Comparison of ENCODE assay signal across 2 cellular contexts in the genomic region with DNA sequence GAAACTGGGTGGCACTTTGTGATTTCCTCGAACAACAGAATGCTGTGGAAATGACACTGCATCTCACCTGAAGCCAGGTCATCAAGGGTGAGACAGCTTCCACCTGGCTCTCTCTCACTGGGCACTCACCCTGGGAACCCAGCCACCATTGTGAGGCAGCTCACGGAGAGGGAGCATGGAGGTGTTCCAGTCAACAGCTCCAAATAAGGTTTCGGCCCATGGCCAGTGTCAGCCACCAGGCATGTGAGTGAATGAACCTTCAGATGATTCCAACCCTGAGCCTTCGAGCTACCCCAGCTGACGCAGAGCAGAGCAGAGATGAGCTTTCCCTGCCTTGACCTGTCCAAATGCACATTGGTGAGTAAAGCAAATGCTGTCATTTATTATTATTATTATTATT.
TF ChIP-seq lines count a peak whose summit lies in the region.

No MANE protein-coding gene starts in this region.

TF ChIP-seq in IMR-90, 13 proteins besides CTCF, POLR2A, EP300 and RAD21 (continued from another document):
- TF ChIP-seq MXI1 (IDR thresholded peaks at IDR 0.05; ENCODE audit: borderline replicate concordance, low read depth, low read length) (no peak), SMC3 (IDR thresholded peaks at IDR 0.05; ENCODE audit: low read depth, low read length) (no peak), NFE2L2 (IDR thresholded peaks at IDR 0.05; ENCODE audit: low read depth, low read length) (no peak), RCOR1 (IDR thresholded peaks at IDR 0.05; ENCODE audit: insufficient replicate concordance, low read length) (no peak), CEBPB (IDR thresholded peaks at IDR 0.05; ENCODE audit: low read depth, low read length) (no peak), FOS (IDR thresholded peaks at IDR 0.05; ENCODE audit: low read depth, low read length) (no peak)
- TF ChIP-seq, protein P1, sequence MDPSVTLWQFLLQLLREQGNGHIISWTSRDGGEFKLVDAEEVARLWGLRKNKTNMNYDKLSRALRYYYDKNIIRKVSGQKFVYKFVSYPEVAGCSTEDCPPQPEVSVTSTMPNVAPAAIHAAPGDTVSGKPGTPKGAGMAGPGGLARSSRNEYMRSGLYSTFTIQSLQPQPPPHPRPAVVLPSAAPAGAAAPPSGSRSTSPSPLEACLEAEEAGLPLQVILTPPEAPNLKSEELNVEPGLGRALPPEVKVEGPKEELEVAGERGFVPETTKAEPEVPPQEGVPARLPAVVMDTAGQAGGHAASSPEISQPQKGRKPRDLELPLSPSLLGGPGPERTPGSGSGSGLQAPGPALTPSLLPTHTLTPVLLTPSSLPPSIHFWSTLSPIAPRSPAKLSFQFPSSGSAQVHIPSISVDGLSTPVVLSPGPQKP (IDR thresholded peaks at IDR 0.05; ENCODE audit: borderline replicate concordance, low read depth, low read length) = no peak

TF ChIP-seq in WTC11, 78 proteins besides CTCF, POLR2A, EP300 and RAD21 (continued from another document):
- TF ChIP-seq, protein P2, sequence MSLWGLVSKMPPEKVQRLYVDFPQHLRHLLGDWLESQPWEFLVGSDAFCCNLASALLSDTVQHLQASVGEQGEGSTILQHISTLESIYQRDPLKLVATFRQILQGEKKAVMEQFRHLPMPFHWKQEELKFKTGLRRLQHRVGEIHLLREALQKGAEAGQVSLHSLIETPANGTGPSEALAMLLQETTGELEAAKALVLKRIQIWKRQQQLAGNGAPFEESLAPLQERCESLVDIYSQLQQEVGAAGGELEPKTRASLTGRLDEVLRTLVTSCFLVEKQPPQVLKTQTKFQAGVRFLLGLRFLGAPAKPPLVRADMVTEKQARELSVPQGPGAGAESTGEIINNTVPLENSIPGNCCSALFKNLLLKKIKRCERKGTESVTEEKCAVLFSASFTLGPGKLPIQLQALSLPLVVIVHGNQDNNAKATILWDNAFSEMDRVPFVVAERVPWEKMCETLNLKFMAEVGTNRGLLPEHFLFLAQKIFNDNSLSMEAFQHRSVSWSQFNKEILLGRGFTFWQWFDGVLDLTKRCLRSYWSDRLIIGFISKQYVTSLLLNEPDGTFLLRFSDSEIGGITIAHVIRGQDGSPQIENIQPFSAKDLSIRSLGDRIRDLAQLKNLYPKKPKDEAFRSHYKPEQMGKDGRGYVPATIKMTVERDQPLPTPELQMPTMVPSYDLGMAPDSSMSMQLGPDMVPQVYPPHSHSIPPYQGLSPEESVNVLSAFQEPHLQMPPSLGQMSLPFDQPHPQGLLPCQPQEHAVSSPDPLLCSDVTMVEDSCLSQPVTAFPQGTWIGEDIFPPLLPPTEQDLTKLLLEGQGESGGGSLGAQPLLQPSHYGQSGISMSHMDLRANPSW (CRISPR knock-in tag; conservative IDR thresholded peaks at IDR 0.05; ENCODE audit: low read depth) = no peak
- TF ChIP-seq, protein P3, sequence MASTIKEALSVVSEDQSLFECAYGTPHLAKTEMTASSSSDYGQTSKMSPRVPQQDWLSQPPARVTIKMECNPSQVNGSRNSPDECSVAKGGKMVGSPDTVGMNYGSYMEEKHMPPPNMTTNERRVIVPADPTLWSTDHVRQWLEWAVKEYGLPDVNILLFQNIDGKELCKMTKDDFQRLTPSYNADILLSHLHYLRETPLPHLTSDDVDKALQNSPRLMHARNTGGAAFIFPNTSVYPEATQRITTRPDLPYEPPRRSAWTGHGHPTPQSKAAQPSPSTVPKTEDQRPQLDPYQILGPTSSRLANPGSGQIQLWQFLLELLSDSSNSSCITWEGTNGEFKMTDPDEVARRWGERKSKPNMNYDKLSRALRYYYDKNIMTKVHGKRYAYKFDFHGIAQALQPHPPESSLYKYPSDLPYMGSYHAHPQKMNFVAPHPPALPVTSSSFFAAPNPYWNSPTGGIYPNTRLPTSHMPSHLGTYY (CRISPR knock-in tag; IDR thresholded peaks at IDR 0.05) = no peak
- no peak for TF ChIP-seq CBFB (CRISPR knock-in tag; IDR thresholded peaks at IDR 0.05; ENCODE audit: low read depth)
- TF ChIP-seq FOXK1 (CRISPR knock-in tag; IDR thresholded peaks at IDR 0.05) = no peak
- TF ChIP-seq, protein P4, sequence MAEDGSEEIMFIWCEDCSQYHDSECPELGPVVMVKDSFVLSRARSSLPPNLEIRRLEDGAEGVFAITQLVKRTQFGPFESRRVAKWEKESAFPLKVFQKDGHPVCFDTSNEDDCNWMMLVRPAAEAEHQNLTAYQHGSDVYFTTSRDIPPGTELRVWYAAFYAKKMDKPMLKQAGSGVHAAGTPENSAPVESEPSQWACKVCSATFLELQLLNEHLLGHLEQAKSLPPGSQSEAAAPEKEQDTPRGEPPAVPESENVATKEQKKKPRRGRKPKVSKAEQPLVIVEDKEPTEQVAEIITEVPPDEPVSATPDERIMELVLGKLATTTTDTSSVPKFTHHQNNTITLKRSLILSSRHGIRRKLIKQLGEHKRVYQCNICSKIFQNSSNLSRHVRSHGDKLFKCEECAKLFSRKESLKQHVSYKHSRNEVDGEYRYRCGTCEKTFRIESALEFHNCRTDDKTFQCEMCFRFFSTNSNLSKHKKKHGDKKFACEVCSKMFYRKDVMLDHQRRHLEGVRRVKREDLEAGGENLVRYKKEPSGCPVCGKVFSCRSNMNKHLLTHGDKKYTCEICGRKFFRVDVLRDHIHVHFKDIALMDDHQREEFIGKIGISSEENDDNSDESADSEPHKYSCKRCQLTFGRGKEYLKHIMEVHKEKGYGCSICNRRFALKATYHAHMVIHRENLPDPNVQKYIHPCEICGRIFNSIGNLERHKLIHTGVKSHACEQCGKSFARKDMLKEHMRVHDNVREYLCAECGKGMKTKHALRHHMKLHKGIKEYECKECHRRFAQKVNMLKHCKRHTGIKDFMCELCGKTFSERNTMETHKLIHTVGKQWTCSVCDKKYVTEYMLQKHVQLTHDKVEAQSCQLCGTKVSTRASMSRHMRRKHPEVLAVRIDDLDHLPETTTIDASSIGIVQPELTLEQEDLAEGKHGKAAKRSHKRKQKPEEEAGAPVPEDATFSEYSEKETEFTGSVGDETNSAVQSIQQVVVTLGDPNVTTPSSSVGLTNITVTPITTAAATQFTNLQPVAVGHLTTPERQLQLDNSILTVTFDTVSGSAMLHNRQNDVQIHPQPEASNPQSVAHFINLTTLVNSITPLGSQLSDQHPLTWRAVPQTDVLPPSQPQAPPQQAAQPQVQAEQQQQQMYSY (CRISPR knock-in tag; IDR thresholded peaks at IDR 0.05) = no peak
- TF ChIP-seq, protein P5, sequence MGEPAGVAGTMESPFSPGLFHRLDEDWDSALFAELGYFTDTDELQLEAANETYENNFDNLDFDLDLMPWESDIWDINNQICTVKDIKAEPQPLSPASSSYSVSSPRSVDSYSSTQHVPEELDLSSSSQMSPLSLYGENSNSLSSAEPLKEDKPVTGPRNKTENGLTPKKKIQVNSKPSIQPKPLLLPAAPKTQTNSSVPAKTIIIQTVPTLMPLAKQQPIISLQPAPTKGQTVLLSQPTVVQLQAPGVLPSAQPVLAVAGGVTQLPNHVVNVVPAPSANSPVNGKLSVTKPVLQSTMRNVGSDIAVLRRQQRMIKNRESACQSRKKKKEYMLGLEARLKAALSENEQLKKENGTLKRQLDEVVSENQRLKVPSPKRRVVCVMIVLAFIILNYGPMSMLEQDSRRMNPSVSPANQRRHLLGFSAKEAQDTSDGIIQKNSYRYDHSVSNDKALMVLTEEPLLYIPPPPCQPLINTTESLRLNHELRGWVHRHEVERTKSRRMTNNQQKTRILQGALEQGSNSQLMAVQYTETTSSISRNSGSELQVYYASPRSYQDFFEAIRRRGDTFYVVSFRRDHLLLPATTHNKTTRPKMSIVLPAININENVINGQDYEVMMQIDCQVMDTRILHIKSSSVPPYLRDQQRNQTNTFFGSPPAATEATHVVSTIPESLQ (CRISPR knock-in tag; IDR thresholded peaks at IDR 0.05) = no peak
- TF ChIP-seq, protein P6, sequence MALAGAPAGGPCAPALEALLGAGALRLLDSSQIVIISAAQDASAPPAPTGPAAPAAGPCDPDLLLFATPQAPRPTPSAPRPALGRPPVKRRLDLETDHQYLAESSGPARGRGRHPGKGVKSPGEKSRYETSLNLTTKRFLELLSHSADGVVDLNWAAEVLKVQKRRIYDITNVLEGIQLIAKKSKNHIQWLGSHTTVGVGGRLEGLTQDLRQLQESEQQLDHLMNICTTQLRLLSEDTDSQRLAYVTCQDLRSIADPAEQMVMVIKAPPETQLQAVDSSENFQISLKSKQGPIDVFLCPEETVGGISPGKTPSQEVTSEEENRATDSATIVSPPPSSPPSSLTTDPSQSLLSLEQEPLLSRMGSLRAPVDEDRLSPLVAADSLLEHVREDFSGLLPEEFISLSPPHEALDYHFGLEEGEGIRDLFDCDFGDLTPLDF (CRISPR knock-in tag; IDR thresholded peaks at IDR 0.05) = no peak
- TF ChIP-seq TEAD4 (CRISPR knock-in tag; IDR thresholded peaks at IDR 0.05) = no peak
- TF ChIP-seq, protein P7, sequence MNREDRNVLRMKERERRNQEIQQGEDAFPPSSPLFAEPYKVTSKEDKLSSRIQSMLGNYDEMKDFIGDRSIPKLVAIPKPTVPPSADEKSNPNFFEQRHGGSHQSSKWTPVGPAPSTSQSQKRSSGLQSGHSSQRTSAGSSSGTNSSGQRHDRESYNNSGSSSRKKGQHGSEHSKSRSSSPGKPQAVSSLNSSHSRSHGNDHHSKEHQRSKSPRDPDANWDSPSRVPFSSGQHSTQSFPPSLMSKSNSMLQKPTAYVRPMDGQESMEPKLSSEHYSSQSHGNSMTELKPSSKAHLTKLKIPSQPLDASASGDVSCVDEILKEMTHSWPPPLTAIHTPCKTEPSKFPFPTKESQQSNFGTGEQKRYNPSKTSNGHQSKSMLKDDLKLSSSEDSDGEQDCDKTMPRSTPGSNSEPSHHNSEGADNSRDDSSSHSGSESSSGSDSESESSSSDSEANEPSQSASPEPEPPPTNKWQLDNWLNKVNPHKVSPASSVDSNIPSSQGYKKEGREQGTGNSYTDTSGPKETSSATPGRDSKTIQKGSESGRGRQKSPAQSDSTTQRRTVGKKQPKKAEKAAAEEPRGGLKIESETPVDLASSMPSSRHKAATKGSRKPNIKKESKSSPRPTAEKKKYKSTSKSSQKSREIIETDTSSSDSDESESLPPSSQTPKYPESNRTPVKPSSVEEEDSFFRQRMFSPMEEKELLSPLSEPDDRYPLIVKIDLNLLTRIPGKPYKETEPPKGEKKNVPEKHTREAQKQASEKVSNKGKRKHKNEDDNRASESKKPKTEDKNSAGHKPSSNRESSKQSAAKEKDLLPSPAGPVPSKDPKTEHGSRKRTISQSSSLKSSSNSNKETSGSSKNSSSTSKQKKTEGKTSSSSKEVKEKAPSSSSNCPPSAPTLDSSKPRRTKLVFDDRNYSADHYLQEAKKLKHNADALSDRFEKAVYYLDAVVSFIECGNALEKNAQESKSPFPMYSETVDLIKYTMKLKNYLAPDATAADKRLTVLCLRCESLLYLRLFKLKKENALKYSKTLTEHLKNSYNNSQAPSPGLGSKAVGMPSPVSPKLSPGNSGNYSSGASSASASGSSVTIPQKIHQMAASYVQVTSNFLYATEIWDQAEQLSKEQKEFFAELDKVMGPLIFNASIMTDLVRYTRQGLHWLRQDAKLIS (CRISPR knock-in tag; IDR thresholded peaks at IDR 0.05; ENCODE audit: borderline replicate concordance) = no peak
- no peak for TF ChIP-seq ZNF263 (CRISPR knock-in tag; IDR thresholded peaks at IDR 0.05; ENCODE audit: low read depth)
- TF ChIP-seq FOXP1 (CRISPR knock-in tag; IDR thresholded peaks at IDR 0.05; ENCODE audit: borderline replicate concordance) = no peak
- no peak for TF ChIP-seq ZNF423 (CRISPR knock-in tag; IDR thresholded peaks at IDR 0.05)
